ENCODE assay signal across 1 cellular context in genomic region chr10:24958701-24959392, GRCh38.
TF ChIP-seq lines count a peak whose summit lies in the region.

No MANE protein-coding gene starts in this region.

TF ChIP-seq in GM23338, 12 proteins besides CTCF, POLR2A, EP300 and RAD21 (continued from another document):
- TF ChIP-seq ZNF462 (CRISPR knock-in tag; IDR thresholded peaks at IDR 0.05) (no peak), NANOG (IDR thresholded peaks at IDR 0.05; ENCODE audit: borderline replicate concordance) (no peak), EZH2phosphoT487 (IDR thresholded peaks at IDR 0.05; ENCODE audit: unreplicated experiment) (no peak), ZNF114 (CRISPR knock-in tag; IDR thresholded peaks at IDR 0.05) (no peak), POLR2AphosphoS5 (IDR thresholded peaks at IDR 0.05; ENCODE audit: low read depth) (no peak), CREB1 (CRISPR knock-in tag; IDR thresholded peaks at IDR 0.05; ENCODE audit: low read depth) (no peak), EZH2 (IDR thresholded peaks at IDR 0.05; ENCODE audit: low read depth, unreplicated experiment) (no peak), JUNB (IDR thresholded peaks at IDR 0.05; ENCODE audit: unreplicated experiment) (no peak)
TF ChIP-seq in GM23338: peak in this region for 0.
